In genomic region chr22:38707346-38707745, GRCh38 we compare ENCODE assay signal across 7 cellular contexts. TPM values are rescaled to one million over a fixed set of nuclear protein-coding genes. Genes with fewer than 3 reads are reported as not detected.
DNase-seq lines count a peak whose midpoint lies in the region; ATAC-seq, FAIRE-seq and TF ChIP-seq lines count a peak whose summit lies in the region.

No MANE protein-coding gene starts in this region.

- H3K27me3 ChIP-seq in RWPE2 (ENCODE audit: insufficient read depth, poor library complexity, severe bottlenecking): no peaks in the 10 kb centered on the region
- H3K27me3 ChIP-seq in fibroblast of lung (ENCODE audit: control insufficient read depth, insufficient read depth, low read length): no peaks in the 10 kb centered on the region
- no peaks in the 10 kb centered on the region for H3K27me3 ChIP-seq in small intestine (ENCODE audit: control insufficient read depth in 2 of 2, insufficient read depth in 2 of 2, low read length in 2 of 2)

- H3K4me2 ChIP-seq in fibroblast of lung (ENCODE audit: extremely low read depth, insufficient read depth, low read length): peak overlapping the region; percentile 79

- peak; percentile 31 for ATAC-seq in RWPE2 (ENCODE audit: low read depth)
- ATAC-seq in HG02642 (IDR thresholded peaks at IDR 0.05; ENCODE audit: poor library complexity, unreplicated experiment): no peak

- H3K27ac ChIP-seq in RWPE2 (ENCODE audit: poor library complexity, severe bottlenecking): peak overlapping the region; percentile 69
- peak overlapping the region; percentile 95 for H3K27ac ChIP-seq in fibroblast of lung (ENCODE audit: insufficient read depth, low read length)
- peak overlapping the region; percentile 47 to 81 for H3K27ac ChIP-seq in small intestine (ENCODE audit: low read depth in 1 of 2, low read length in 1 of 2)

- no peak overlapping the region for H3K9ac ChIP-seq in fibroblast of lung (ENCODE audit: insufficient read depth, low read length)

- H4K20me1 ChIP-seq in fibroblast of lung (ENCODE audit: control insufficient read depth, extremely low read depth, insufficient read depth, low read length): no peaks in the 10 kb centered on the region

- H3K79me2 ChIP-seq in fibroblast of lung (ENCODE audit: control insufficient read depth, insufficient read depth, low read length): peaks cover 58% of the 10 kb centered on the region

- H3K36me3 ChIP-seq in RWPE2 (ENCODE audit: low read depth): peaks cover 48% of the 10 kb centered on the region
- no peaks in the 10 kb centered on the region for H3K36me3 ChIP-seq in fibroblast of lung (ENCODE audit: control insufficient read depth, insufficient read depth, low read length)
- peaks cover 0 to 5% of the 10 kb centered on the region in 2 donors for H3K36me3 ChIP-seq in small intestine (ENCODE audit: control insufficient read depth in 2 of 2, insufficient read depth in 2 of 2, low read length in 2 of 2)

- no peak for TF ChIP-seq CTCF in RWPE2 (IDR thresholded peaks at IDR 0.05; ENCODE audit: poor library complexity, severe bottlenecking)
- TF ChIP-seq CTCF in fibroblast of lung (conservative IDR thresholded peaks at IDR 0.05 in 1 of 2, IDR thresholded peaks at IDR 0.05 in 1 of 2; ENCODE audit: low read depth in 1 of 2, low read length in 2 of 2): no peak

- no peak overlapping the region for H2AFZ ChIP-seq in fibroblast of lung (ENCODE audit: low read length)

- H3K9me3 ChIP-seq in RWPE2 (ENCODE audit: severe bottlenecking) (no peaks in the 10 kb centered on the region), fibroblast of lung (ENCODE audit: control insufficient read depth, insufficient read depth, low read depth, low read length) (no peaks in the 10 kb centered on the region), small intestine (ENCODE audit: control insufficient read depth, low read depth) (no peaks in the 10 kb centered on the region)

- FAIRE-seq in GM18507 (lab: Jason Lieb, UNC) (peak; percentile 62), small intestine (lab: Jason Lieb, UNC) (no peak)

- H3K4me3 ChIP-seq in RWPE2 (ENCODE audit: severe bottlenecking): peak overlapping the region; percentile 62
- peak overlapping the region; percentile 64 to 96 (median 85) for H3K4me3 ChIP-seq in fibroblast of lung (replicated peaks in 1 of 4; ENCODE audit: control extremely low read depth in 1 of 4, insufficient read depth in 1 of 4, low read depth in 3 of 4, low read length in 4 of 4)
- peak overlapping the region in 1 of 2 donors; percentile 96 for H3K4me3 ChIP-seq in small intestine (ENCODE audit: low read depth in 1 of 2, low read length in 2 of 2)

- H3K4me1 ChIP-seq in RWPE2 (ENCODE audit: insufficient read depth, poor library complexity, severe bottlenecking) (peaks cover 24% of the 10 kb centered on the region), fibroblast of lung (ENCODE audit: control insufficient read depth, extremely low read depth, insufficient read depth, low read length) (peaks cover 7% of the 10 kb centered on the region), small intestine (ENCODE audit: control insufficient read depth in 2 of 2, insufficient read depth in 1 of 2, low read depth in 1 of 2, low read length in 1 of 2) (peaks cover 5 to 10% of the 10 kb centered on the region in 2 donors)

- no peak for DNase-seq in GM18507 (ENCODE audit: extremely low spot score, insufficient read length, low read depth)
- DNase-seq in RWPE2 (ENCODE audit: low spot score): no peak
- DNase-seq in fibroblast of lung (ENCODE audit: low read depth in 2 of 2): peak; percentile 22 to 53
- DNase-seq in small intestine: peak; percentile 88
- DNase-seq in amygdala (lab: John Stamatoyannopoulos, UW): no peak
- no peak for DNase-seq in activated gamma-delta T cell (lab: John Stamatoyannopoulos, UW)

- WGBS in small intestine, 3 donors: 5 to 29% (median 13%) methylated on average over 2 of the region's 2 CpGs

RNA-seq across cellular contexts. Expression of gene GTPBP1, which starts 1.6 kb away (rescaled TPM):
- 18.0 and 23.1 TPM in 2 replicates for total RNA-seq in fibroblast of lung
- polyA plus RNA-seq in fibroblast of lung (20.6 and 26.6 TPM in 2 replicates), small intestine (10 to 100 TPM; 13.0 to 25.8 (median 22.2) TPM)
- 19.6 and 22.2 TPM in 2 replicates for polyA plus RNA-seq in fibroblast of lung (2012)
- 59.4 and 70.1 TPM in 2 replicates for polyA minus RNA-seq in fibroblast of lung (ENCODE audit: low replicate concordance)

RNA-seq across cellular contexts. Expression of gene JOSD1, which starts 6.6 kb away (rescaled TPM):
- 59.1 and 62.1 TPM in 2 replicates for total RNA-seq in fibroblast of lung
- polyA plus RNA-seq in fibroblast of lung (35.9 and 40.5 TPM in 2 replicates), small intestine (10 to 100 TPM; 34.6 to 73.5 (median 39.4) TPM)
- polyA plus RNA-seq in fibroblast of lung (2012): 32.4 and 32.9 TPM in 2 replicates
- 43.6 and 54.7 TPM in 2 replicates for polyA minus RNA-seq in fibroblast of lung (ENCODE audit: low replicate concordance)

RNA-seq across cellular contexts. Expression of gene TOMM22, which starts 25.6 kb away (rescaled TPM):
- total RNA-seq in fibroblast of lung: 61.1 and 65.0 TPM in 2 replicates
- 80.3 and 112 TPM in 2 replicates for polyA plus RNA-seq in fibroblast of lung
- 59.8 and 89.6 TPM in 2 replicates for polyA plus RNA-seq in fibroblast of lung (2012)
- polyA minus RNA-seq in fibroblast of lung (ENCODE audit: low replicate concordance): 6.9 and 12.3 TPM in 2 replicates
- 10 to 100 TPM; 42.5 to 59.9 (median 44.0) TPM for polyA plus RNA-seq in small intestine

RNA-seq across cellular contexts. Expression of gene SUN2, which starts 48.5 kb away (rescaled TPM):
- 42.1 and 76.6 TPM in 2 replicates for total RNA-seq in fibroblast of lung
- polyA plus RNA-seq in fibroblast of lung: 26.2 and 27.4 TPM in 2 replicates
- 46.4 and 50.4 TPM in 2 replicates for polyA plus RNA-seq in fibroblast of lung (2012)
- polyA minus RNA-seq in fibroblast of lung (ENCODE audit: low replicate concordance): 183 and 189 TPM in 2 replicates
- 10 to 100 TPM; 19.0 to 94.2 (median 32.7) TPM for polyA plus RNA-seq in small intestine

RNA-seq across cellular contexts. Expression of gene CBY1, which starts 50.9 kb away (rescaled TPM):
- 14.5 and 16.2 TPM in 2 replicates for total RNA-seq in fibroblast of lung
- polyA plus RNA-seq in fibroblast of lung (35.5 and 42.3 TPM in 2 replicates), small intestine (10 to 100 TPM; 17.3 to 36.2 (median 27.5) TPM)
- 37.7 and 42.0 TPM in 2 replicates for polyA plus RNA-seq in fibroblast of lung (2012)
- 12.2 and 24.9 TPM in 2 replicates for polyA minus RNA-seq in fibroblast of lung (ENCODE audit: low replicate concordance)

Comparison
In these comparisons a context has a peak if more than half of its experiments do, and no peak if none do; other contexts are left out.
1. DNase-seq: peak in fibroblast of lung (2 of 2) and small intestine (single experiment); none in GM18507 (single experiment), RWPE2 (single experiment), amygdala (0 of 56) and activated gamma-delta T cell (single experiment).
2. Peak in every context shown above with its lines, with median percentiles within 50 percentile points of each other: H3K27ac ChIP-seq.